In genomic region chr7:139620676-139621344, GRCh38 we compare ENCODE assay signal across 1 cellular context.
TF ChIP-seq lines count a peak whose summit lies in the region.

No MANE protein-coding gene starts in this region.

TF ChIP-seq in GM23338, 12 proteins besides CTCF, POLR2A, EP300 and RAD21 (continued from another document):
- TF ChIP-seq ZNF462 (CRISPR knock-in tag; IDR thresholded peaks at IDR 0.05) = no peak
- no peak for TF ChIP-seq EZH2 (IDR thresholded peaks at IDR 0.05; ENCODE audit: low read depth, unreplicated experiment)
